2 cellular contexts compared by ENCODE assay signal in genomic region chrX:52948265-52948664, GRCh38. TPM values are rescaled to one million over a fixed set of nuclear protein-coding genes. Genes with fewer than 3 reads are reported as not detected.
DNase-seq lines count a peak whose midpoint lies in the region; ATAC-seq and TF ChIP-seq lines count a peak whose summit lies in the region.
"Not testable (repeated sequence)": the region's sequence is repeated elsewhere in the genome, so short reads cannot be mapped to it uniquely, and the experiment has no call there.

No MANE protein-coding gene starts in this region.

- not testable (repeated sequence) for H3K4me3 ChIP-seq in psoas muscle

- not testable (repeated sequence) for H3K27ac ChIP-seq in psoas muscle

- WGBS in psoas muscle, 3 donors, result no CpG with 5 or more reads among the region's 17 CpGs

- DNase-seq in psoas muscle; sciatic nerve (ENCODE audit: low spot score): not testable (repeated sequence)

- not testable (repeated sequence) for H3K36me3 ChIP-seq in psoas muscle (ENCODE audit: insufficient read depth in 1 of 2, low read depth in 1 of 2)

- ATAC-seq in psoas muscle, result peak in 3 of 4 donors; percentile 37 to 56 (median 53)
- peak; percentile 30 for ATAC-seq in sciatic nerve

- H3K9me3 ChIP-seq in psoas muscle, result not testable (repeated sequence)

- TF ChIP-seq CTCF in psoas muscle (IDR thresholded peaks at IDR 0.05), result not testable (repeated sequence)

- intact Hi-C loops in psoas muscle (cut with DNase I); sciatic nerve (cut with DNase I): not testable (repeated sequence)

- not testable (repeated sequence) for H3K27me3 ChIP-seq in psoas muscle (ENCODE audit: insufficient read depth in 3 of 3, low read length in 2 of 3)

- not testable (repeated sequence) for H3K4me1 ChIP-seq in psoas muscle

RNA-seq across cellular contexts. Expression of gene FAM156A, which starts 10.1 kb away (rescaled TPM):
- total RNA-seq in psoas muscle (1 to 10 TPM; 3.4 to 8.6 (median 6.2) TPM), sciatic nerve (30.1 TPM)
- polyA plus RNA-seq in psoas muscle, result 1 to 10 TPM; 4.0 to 9.9 (median 5.3) TPM

RNA-seq across cellular contexts. Expression of gene FAM156B, which starts 51.1 kb away (rescaled TPM):
- total RNA-seq in psoas muscle (1 to 10 TPM; 1.1 to 2.7 (median 2.3) TPM), sciatic nerve (21.3 TPM)
- polyA plus RNA-seq in psoas muscle, result 1 to 10 TPM; 1.6 to 5.4 (median 2.7) TPM
